13 cellular contexts compared by ENCODE assay signal in the genomic region with DNA sequence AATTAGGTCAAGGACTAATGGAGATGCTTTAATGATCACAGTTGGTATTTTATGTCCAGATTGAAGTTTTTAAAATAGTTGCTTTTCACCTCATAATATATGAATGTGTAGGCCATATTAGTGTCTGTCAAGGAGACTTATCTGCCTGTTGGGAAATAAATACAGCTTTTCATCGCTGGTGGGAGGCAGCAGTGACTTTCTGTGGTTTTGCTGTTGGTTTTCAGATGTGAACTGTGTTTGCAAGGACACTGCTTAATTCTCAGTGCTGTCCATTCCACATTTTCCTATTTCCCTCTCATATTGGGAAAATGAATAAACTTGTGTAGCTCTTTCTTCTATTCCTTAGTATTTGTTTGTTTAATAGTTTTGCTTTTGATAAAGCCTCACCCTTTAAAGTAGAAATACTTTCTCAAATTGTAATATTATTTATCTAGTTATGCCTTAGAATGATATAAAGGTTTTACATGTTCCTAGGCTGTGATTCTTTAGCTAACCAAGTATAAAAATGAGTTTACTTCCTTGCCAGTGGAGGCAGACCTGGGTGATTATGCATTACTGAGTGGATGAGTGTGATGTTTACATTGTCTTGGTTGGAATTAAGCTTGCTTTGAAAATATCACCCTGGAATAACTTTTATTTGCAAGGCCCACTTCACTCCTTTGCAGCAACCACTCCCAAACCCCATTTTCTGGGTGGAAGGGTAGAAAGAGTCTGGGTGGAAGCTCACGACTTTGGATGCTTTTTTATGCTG. TPM values are rescaled to one million over a fixed set of nuclear protein-coding genes. Genes with fewer than 3 reads are reported as not detected.
DNase-seq lines count a peak whose midpoint lies in the region; ATAC-seq and TF ChIP-seq lines count a peak whose summit lies in the region.
"Had no signal": no experiment of that assay in that cellular context is flagged by ENCODE, and none has a peak within 500 bp of the region (broad histone marks: within the 10 kb centered on the region; RNA-seq: fewer than 3 reads in every experiment).

No MANE protein-coding gene starts in this region.

- TF ChIP-seq RAD21 in IMR-90 (IDR thresholded peaks at IDR 0.05; ENCODE audit: low read length): peak; percentile 30

- H3K79me1 ChIP-seq in IMR-90 (ENCODE audit: low read depth in 1 of 2, low read length in 2 of 2): peaks cover 18 to 64% of the 10 kb centered on the region in 2 experiments

- peaks cover 7% of the 10 kb centered on the region for H3K4me1 ChIP-seq in IMR-90 (ENCODE audit: control insufficient read depth, insufficient read depth, low read length)
- H3K4me1 ChIP-seq in ectodermal cell (ENCODE audit: control insufficient read depth, insufficient read depth, low read length): peaks cover 28% of the 10 kb centered on the region
- H3K4me1 ChIP-seq in gastroesophageal sphincter: peaks cover 4 to 62% (median 5%) of the 10 kb centered on the region in 3 donors

- 0 out of 2 replicates have a peak overlapping the region, but pooled peaks have one; percentile 11 for H4K91ac ChIP-seq in IMR-90 (ENCODE audit: insufficient read depth, low read depth, low read length)

- peak; percentile 34 for DNase-seq in DMS 273 (lab: John Stamatoyannopoulos, UW; ENCODE audit: unreplicated experiment)
- DNase-seq in DMS 273 treated with DMSO at 0.1 percent for 48 hours (lab: John Stamatoyannopoulos, UW): no peak
- peak; percentile 43 for DNase-seq in IMR-90
- DNase-seq in nephron progenitor cell: no peak
- DNase-seq in NCI-H1092 treated with DMSO at 0.1 percent for 48 hours (lab: John Stamatoyannopoulos, UW): no peak
- DNase-seq: activated CD4-positive, alpha-beta T cell treated with anti-CD3 and anti-CD28 coated beads for 1 hour; NCI-H2171 treated with DMSO at 0.1 percent for 48 hours; OCI-M1 had no signal

- ATAC-seq in IMR-90 (ENCODE audit: low read depth) (no peak), GM18502 (IDR thresholded peaks at IDR 0.05; ENCODE audit: poor library complexity, unreplicated experiment) (no peak), gastroesophageal sphincter (no peak)
- ATAC-seq: esophagus mucosa had no signal

- no peak overlapping the region; the same call in 1 of the 2 replicates for H2AK5ac ChIP-seq in IMR-90 (ENCODE audit: low read depth, low read length)

- H4K8ac ChIP-seq in IMR-90 (ENCODE audit: low read depth in 2 of 2, low read length in 2 of 2): peak overlapping the region in 1 of 2 experiments; percentile 49; a peak in 1 of 4 replicates

- peak overlapping the region; percentile 81; the same call in 1 of the 2 replicates for H3K4ac ChIP-seq in IMR-90 (ENCODE audit: low read depth, low read length)

- H3K4me3 ChIP-seq in IMR-90 (ENCODE audit: insufficient read depth, low read depth, low read length) (no peak overlapping the region; the same call in 1 of the 2 replicates), ectodermal cell (ENCODE audit: insufficient read depth, low read depth, low read length) (no peak overlapping the region), gastroesophageal sphincter (no peak overlapping the region)

- TF ChIP-seq CTCF in IMR-90 (conservative IDR thresholded peaks at IDR 0.05; ENCODE audit: low read depth, low read length) (no peak; the same call in 1 of the 2 replicates), nephron progenitor cell (IDR thresholded peaks at IDR 0.05) (no peak), gastroesophageal sphincter (IDR thresholded peaks at IDR 0.05) (no peak)

- no peaks in the 10 kb centered on the region for H3K9me3 Mint-ChIP-seq in nephron progenitor cell

- H4K20me1 ChIP-seq in IMR-90 (ENCODE audit: insufficient read depth, low read length): peaks cover 25% of the 10 kb centered on the region; the same call in 1 of the 2 replicates

- H3K36me3 ChIP-seq in IMR-90 (ENCODE audit: control insufficient read depth, insufficient read depth, low read length): no peaks in the 10 kb centered on the region
- no peaks in the 10 kb centered on the region for H3K36me3 ChIP-seq in ectodermal cell (ENCODE audit: control insufficient read depth, insufficient read depth, low read length)
- no peaks in the 10 kb centered on the region for H3K36me3 ChIP-seq in gastroesophageal sphincter

- BruUV-seq in IMR-90 (replicated peaks; lab: Mats Ljungman, UMichigan): no TSS peak

- dilution Hi-C loops in IMR-90 (cut with HindIII; ENCODE audit: low sequenced_read_pairs, unreplicated experiment): no loop called here

- H3K18ac ChIP-seq in IMR-90 (ENCODE audit: low read depth, low read length): peak overlapping the region; percentile 76; the same call in 1 of the 2 replicates

- H2BK15ac ChIP-seq in IMR-90 (ENCODE audit: low read depth, low read length): no peak overlapping the region

- peak overlapping the region; percentile 49; the same call in 1 of the 2 replicates for H3K9ac ChIP-seq in IMR-90 (ENCODE audit: low read depth, low read length)

- H3K14ac ChIP-seq in IMR-90 (replicated peaks; ENCODE audit: low read depth, low read length): peak overlapping the region; percentile 80; the same call in 1 of the 2 replicates

- no peak overlapping the region for H2AFZ ChIP-seq in IMR-90 (replicated peaks; ENCODE audit: low read length, poor library complexity)

- H3K9me3 ChIP-seq in IMR-90 (ENCODE audit: control insufficient read depth, insufficient read depth, low read length): no peaks in the 10 kb centered on the region
- H3K9me3 ChIP-seq in ectodermal cell (ENCODE audit: control insufficient read depth, low read length): no peaks in the 10 kb centered on the region
- H3K9me3 ChIP-seq in gastroesophageal sphincter: no peaks in the 10 kb centered on the region

- H3K27ac ChIP-seq in IMR-90 (ENCODE audit: insufficient read depth, low read length): no peak overlapping the region
- peak overlapping the region; percentile 40 for H3K27ac ChIP-seq in ectodermal cell (ENCODE audit: insufficient read depth, low read depth, low read length, poor library complexity, severe bottlenecking)
- H3K27ac ChIP-seq in gastroesophageal sphincter: peak overlapping the region in 2 of 4 donors; percentile 13 to 24
- H3K27ac ChIP-seq: 22Rv1 had no signal

- H3K4me1 Mint-ChIP-seq in nephron progenitor cell: peaks cover 64% of the 10 kb centered on the region

- POLR2A ChIA-PET in IMR-90 (lab: Charles Lee; ENCODE audit: unreplicated experiment): no interaction called here

- H2BK20ac ChIP-seq in IMR-90 (ENCODE audit: low read depth, low read length): peak overlapping the region; percentile 79

- in situ Hi-C loops in IMR-90 (cut with MboI; ENCODE audit: low sequenced_read_pairs): no loop called here

- H3K9me1 ChIP-seq in IMR-90 (ENCODE audit: insufficient read depth, low read length): peaks cover 13% of the 10 kb centered on the region; the same call in 1 of the 2 replicates

- H4K5ac ChIP-seq in IMR-90 (ENCODE audit: low read depth, low read length): no peak overlapping the region; the same call in 1 of the 2 replicates

- peak overlapping the region; percentile 64; the same call in 1 of the 2 replicates for H2BK120ac ChIP-seq in IMR-90 (ENCODE audit: low read depth, low read length)

- CTCF ChIA-PET in IMR-90 (lab: Yijun Ruan, JAX): interaction anchor here (0.7 to 3.8 kb wide), 5 partner anchors 21 to 321 kb away, joined by 3 to 26 read pairs (median 3); no protein-coding TSS in a partner anchor

- no peaks in the 10 kb centered on the region for H3K27me3 ChIP-seq in IMR-90 (ENCODE audit: control insufficient read depth, insufficient read depth, low read length)
- no peaks in the 10 kb centered on the region for H3K27me3 ChIP-seq in ectodermal cell (ENCODE audit: control insufficient read depth, insufficient read depth, low read length, poor library complexity, severe bottlenecking)
- H3K27me3 ChIP-seq in gastroesophageal sphincter: no peaks in the 10 kb centered on the region

- H3K4me2 ChIP-seq in IMR-90 (ENCODE audit: low read depth, low read length): peak overlapping the region; percentile 69

- H3K27me3 Mint-ChIP-seq in nephron progenitor cell (ENCODE audit: low read depth, poor library complexity): no peaks in the 10 kb centered on the region

- TF ChIP-seq EP300 in gastroesophageal sphincter (IDR thresholded peaks at IDR 0.05): no peak

- H3K27ac Mint-ChIP-seq in nephron progenitor cell: peak overlapping the region; percentile 96

- peak overlapping the region; percentile 65 for H3K4me3 Mint-ChIP-seq in nephron progenitor cell

- TF ChIP-seq POLR2A in IMR-90 (IDR thresholded peaks at IDR 0.05; ENCODE audit: low read depth, low read length) (no peak), gastroesophageal sphincter (IDR thresholded peaks at IDR 0.05) (no peak)

- H2BK5ac ChIP-seq in IMR-90 (ENCODE audit: low read depth, low read length, poor library complexity, severe bottlenecking): peak overlapping the region; percentile 88

- H3K36me3 Mint-ChIP-seq in nephron progenitor cell (ENCODE audit: low read depth): no peaks in the 10 kb centered on the region

- no CpG with 5 or more reads among the region's 2 CpGs for whole genome bisulfite sequencing in IMR-90 (ENCODE audit: extremely low coverage in 2 of 2, insufficient read length in 1 of 2), 2 experiments
- WGBS in ectodermal cell, 2 experiments: 47 to 72% methylated on average over 2 of the region's 2 CpGs
- WGBS in gastroesophageal sphincter (ENCODE audit: low coverage in 1 of 2), 2 donors: 69 to 70% methylated on average over 2 of the region's 2 CpGs

- 0 out of 2 replicates have a peak overlapping the region, but pooled peaks have one; percentile 22 for H3K56ac ChIP-seq in IMR-90 (ENCODE audit: extremely low read depth, insufficient read depth, low read length)

- intact Hi-C loops in IMR-90 (cut with micrococcal nuclease): loop anchor here (1.0 kb wide), 1 partner anchor 282 kb away; no protein-coding TSS in a partner anchor

- peak overlapping the region; percentile 85; the same call in 1 of the 2 replicates for H3K23ac ChIP-seq in IMR-90 (ENCODE audit: low read depth, low read length)

- no peak overlapping the region for H2AK9ac ChIP-seq in IMR-90 (replicated peaks; ENCODE audit: low read depth, low read length, poor library complexity)

TF ChIP-seq in IMR-90, 13 proteins besides CTCF, POLR2A, EP300 and RAD21 (continues in another document):
- no peak for TF ChIP-seq RCOR1 (IDR thresholded peaks at IDR 0.05; ENCODE audit: insufficient replicate concordance, low read length)
- TF ChIP-seq, protein P1, sequence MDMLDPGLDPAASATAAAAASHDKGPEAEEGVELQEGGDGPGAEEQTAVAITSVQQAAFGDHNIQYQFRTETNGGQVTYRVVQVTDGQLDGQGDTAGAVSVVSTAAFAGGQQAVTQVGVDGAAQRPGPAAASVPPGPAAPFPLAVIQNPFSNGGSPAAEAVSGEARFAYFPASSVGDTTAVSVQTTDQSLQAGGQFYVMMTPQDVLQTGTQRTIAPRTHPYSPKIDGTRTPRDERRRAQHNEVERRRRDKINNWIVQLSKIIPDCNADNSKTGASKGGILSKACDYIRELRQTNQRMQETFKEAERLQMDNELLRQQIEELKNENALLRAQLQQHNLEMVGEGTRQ (IDR thresholded peaks at IDR 0.05; ENCODE audit: low read depth, low read length): no peak

RNA-seq across cellular contexts. Expression of a gene that starts 3.3 kb away (rescaled TPM):
- 24.0 and 28.3 TPM in 2 replicates for total RNA-seq in IMR-90 (2012; rRNA removed)
- polyA plus RNA-seq in IMR-90 (2012; rRNA removed): 9.1 and 12.5 TPM in 2 replicates
- polyA plus RNA-seq in IMR-90 (2012; cell fraction: cytosol; rRNA removed): 1.9 and 2.7 TPM in 2 replicates
- 3.8 and 32.9 TPM in 2 replicates for polyA plus RNA-seq in IMR-90 (2012; cell fraction: nucleus; rRNA removed; ENCODE audit: low replicate concordance)
- polyA plus RNA-seq in ectodermal cell (2013, experiment 1 of 4): 19.9 TPM
- polyA plus RNA-seq in ectodermal cell (2013, experiment 2 of 4): 25.2 TPM
- polyA plus RNA-seq in ectodermal cell (2013, experiment 3 of 4): 17.7 TPM
- 19.4 TPM for polyA plus RNA-seq in ectodermal cell (2013, experiment 4 of 4)
- 100 to 1,000 TPM in 1 of 4 donors, 10 to 100 TPM in 3; 21.9 to 109 (median 59.1) TPM for total RNA-seq in gastroesophageal sphincter

Comparison
In these comparisons a context has a peak if more than half of its experiments do, and no peak if none do; other contexts are left out.
1. DNase-seq: peak in DMS 273 (single experiment) and IMR-90 (single experiment); none in DMS 273 treated with DMSO at 0.1 percent for 48 hours (single experiment), nephron progenitor cell (single experiment) and NCI-H1092 treated with DMSO at 0.1 percent for 48 hours (single experiment).